ENCODE assay signal across 10 cellular contexts in genomic region chr19:40721140-40721486, GRCh38. TPM values are rescaled to one million over a fixed set of nuclear protein-coding genes. Genes with fewer than 3 reads are reported as not detected.
A peak's percentile ranks its signal among the peaks of the same experiment; 100 is the strongest.
DNase-seq lines count a peak whose midpoint lies in the region; ATAC-seq, FAIRE-seq and TF ChIP-seq lines count a peak whose summit lies in the region.
"Had no signal": no experiment of that assay in that cellular context is flagged by ENCODE, and none has a peak within 500 bp of the region (broad histone marks: within the 10 kb centered on the region; RNA-seq: fewer than 3 reads in every experiment).

No MANE protein-coding gene starts in this region.

- POLR2A ChIA-PET in activated CD4-positive, alpha-beta memory T cell treated with anti-CD3 and anti-CD28 coated beads, Interleukin-2, amount 10 ng/mL, durations not matched to agents 7 days and 5 days (lab: Charles Lee), result no interaction called here

- no peaks in the 10 kb centered on the region for H3K27me3 Mint-ChIP-seq in activated CD4-positive, alpha-beta memory T cell treated with anti-CD3 and anti-CD28 coated beads, Interleukin-2, amount 10 ng/mL, durations not matched to agents 7 days and 5 days

- H3K9me3 ChIP-seq in heart left ventricle (no peaks in the 10 kb centered on the region), fibroblast of lung (ENCODE audit: control insufficient read depth, insufficient read depth, low read depth, low read length) (no peaks in the 10 kb centered on the region), osteoblast (ENCODE audit: low read depth, low read length) (no peaks in the 10 kb centered on the region), vagina (no peaks in the 10 kb centered on the region)

- H3K27me3 ChIP-seq in heart left ventricle, result no peaks in the 10 kb centered on the region
- no peaks in the 10 kb centered on the region for H3K27me3 ChIP-seq in fibroblast of lung (ENCODE audit: control insufficient read depth, insufficient read depth, low read length)
- no peaks in the 10 kb centered on the region for H3K27me3 ChIP-seq in osteoblast (ENCODE audit: insufficient read depth, low read length)
- H3K27me3 ChIP-seq in vagina, result no peaks in the 10 kb centered on the region

- H3K9me3 Mint-ChIP-seq in activated CD4-positive, alpha-beta memory T cell treated with anti-CD3 and anti-CD28 coated beads, Interleukin-2, amount 10 ng/mL, durations not matched to agents 7 days and 5 days, result no peaks in the 10 kb centered on the region

- intact Hi-C loops in heart left ventricle (cut with DNase I) (no loop called here), left ventricle myocardium superior (cut with micrococcal nuclease) (no loop called here), vagina (cut with DNase I) (no loop called here)

- H2AFZ ChIP-seq in fibroblast of lung (ENCODE audit: low read length), result no peak overlapping the region
- H2AFZ ChIP-seq in osteoblast (ENCODE audit: low read length), result no peak overlapping the region

- H3K36me3 ChIP-seq in heart left ventricle (peaks cover 4 to 35% (median 26%) of the 10 kb centered on the region in 9 donors), fibroblast of lung (ENCODE audit: control insufficient read depth, insufficient read depth, low read length) (peaks cover under 1% of the 10 kb centered on the region), osteoblast (ENCODE audit: insufficient read depth, low read length) (peaks cover 19% of the 10 kb centered on the region), vagina (peaks cover 0 to 26% of the 10 kb centered on the region in 2 donors)

- TF ChIP-seq POLR2A in heart left ventricle (IDR thresholded peaks at IDR 0.05) (no peak), vagina (IDR thresholded peaks at IDR 0.05) (no peak)

- H3K4me3 ChIP-seq in heart left ventricle (peak overlapping the region in 9 of 12 donors; percentile 13 to 98 (median 84)), fibroblast of lung (replicated peaks in 1 of 4; ENCODE audit: control extremely low read depth in 1 of 4, insufficient read depth in 1 of 4, low read depth in 3 of 4, low read length in 4 of 4) (peak overlapping the region in 3 of 4 experiments; percentile 26 to 94 (median 85)), osteoblast (ENCODE audit: insufficient read depth, low read length) (no peak overlapping the region), vagina (peak overlapping the region; percentile 63 to 92)

- no peak overlapping the region for H3K27ac Mint-ChIP-seq in activated CD4-positive, alpha-beta memory T cell treated with anti-CD3 and anti-CD28 coated beads, Interleukin-2, amount 10 ng/mL, durations not matched to agents 7 days and 5 days

- H3K79me2 ChIP-seq in fibroblast of lung (ENCODE audit: control insufficient read depth, insufficient read depth, low read length), result peaks cover 56% of the 10 kb centered on the region
- H3K79me2 ChIP-seq in osteoblast (ENCODE audit: insufficient read depth, low read length), result peaks cover 80% of the 10 kb centered on the region

- H3K36me3 Mint-ChIP-seq in activated CD4-positive, alpha-beta memory T cell treated with anti-CD3 and anti-CD28 coated beads, Interleukin-2, amount 10 ng/mL, durations not matched to agents 7 days and 5 days (ENCODE audit: low read depth), result peaks cover 33% of the 10 kb centered on the region

- H3K4me1 Mint-ChIP-seq in activated CD4-positive, alpha-beta memory T cell treated with anti-CD3 and anti-CD28 coated beads, Interleukin-2, amount 10 ng/mL, durations not matched to agents 7 days and 5 days, result peaks cover 58% of the 10 kb centered on the region

- 85 to 95% (median 90%) methylated on average over 6 of the region's 6 CpGs for WGBS in heart left ventricle, 4 donors

- TF ChIP-seq CTCF in heart left ventricle (IDR thresholded peaks at IDR 0.05) (no peak), fibroblast of lung (conservative IDR thresholded peaks at IDR 0.05 in 1 of 2, IDR thresholded peaks at IDR 0.05 in 1 of 2; ENCODE audit: low read depth in 1 of 2, low read length in 2 of 2) (no peak), osteoblast (IDR thresholded peaks at IDR 0.05; ENCODE audit: extremely low read depth, low read depth, low read length) (no peak), vagina (IDR thresholded peaks at IDR 0.05) (no peak), D721Med (IDR thresholded peaks at IDR 0.05; ENCODE audit: insufficient read depth, missing control alignments) (no peak)

- H3K27ac ChIP-seq in heart left ventricle (peak overlapping the region; percentile 70 to 99 (median 97)), fibroblast of lung (ENCODE audit: insufficient read depth, low read length) (peak overlapping the region; percentile 43), osteoblast (ENCODE audit: low read depth, low read length) (peak overlapping the region; percentile 56), vagina (peak overlapping the region; percentile 99)

- H3K4me1 ChIP-seq in heart left ventricle (peaks cover 6 to 64% (median 45%) of the 10 kb centered on the region in 12 donors), fibroblast of lung (ENCODE audit: control insufficient read depth, extremely low read depth, insufficient read depth, low read length) (peaks cover 8% of the 10 kb centered on the region), osteoblast (ENCODE audit: insufficient read depth, low read length) (peaks cover 39% of the 10 kb centered on the region), vagina (peaks cover 76% of the 10 kb centered on the region)

- CTCF ChIA-PET in activated CD4-positive, alpha-beta memory T cell treated with anti-CD3 and anti-CD28 coated beads, Interleukin-2, amount 10 ng/mL, durations not matched to agents 7 days and 5 days (lab: Charles Lee), result interaction anchor here (0.7 to 1.5 kb wide), 2 partner anchors 34 to 77 kb away, joined by 3 read pairs; partner anchors contain the start of gene EGLN2

- H4K20me1 ChIP-seq in fibroblast of lung (ENCODE audit: control insufficient read depth, extremely low read depth, insufficient read depth, low read length) (no peaks in the 10 kb centered on the region), osteoblast (ENCODE audit: insufficient read depth, low read length) (peaks cover 15% of the 10 kb centered on the region)

- no peak for FAIRE-seq in D721Med (lab: Jason Lieb, UNC)

- H3K4me2 ChIP-seq in fibroblast of lung (ENCODE audit: extremely low read depth, insufficient read depth, low read length) (peak overlapping the region; percentile 49), osteoblast (ENCODE audit: insufficient read depth, low read length) (peak overlapping the region; percentile 77)

- ATAC-seq in heart left ventricle (no peak), left ventricle myocardium superior (no peak), GM19324 (IDR thresholded peaks at IDR 0.05; ENCODE audit: low FRiP score, unreplicated experiment) (no peak)
- ATAC-seq: Panc1 had no signal

- DNase-seq in heart left ventricle (peak in 1 of 5 donors; percentile 33), left ventricle myocardium superior (no peak), fibroblast of lung (ENCODE audit: low read depth in 2 of 2) (no peak), osteoblast (ENCODE audit: insufficient read length, low spot score, missing footprints) (peak; percentile 63), vagina (ENCODE audit: extremely low spot score in 2 of 2) (no peak), D721Med (ENCODE audit: insufficient read length, low spot score) (no peak)
- no peak for DNase-seq in activated CD4-positive, alpha-beta memory T cell treated with anti-CD3 and anti-CD28 coated beads, Interleukin-2, amount 10 ng/mL, durations not matched to agents 7 days and 5 days
- DNase-seq: NCI-H1417 had no signal

- H3K4me3 Mint-ChIP-seq in activated CD4-positive, alpha-beta memory T cell treated with anti-CD3 and anti-CD28 coated beads, Interleukin-2, amount 10 ng/mL, durations not matched to agents 7 days and 5 days, result no peak overlapping the region

- no peak overlapping the region for H3K9ac ChIP-seq in fibroblast of lung (ENCODE audit: insufficient read depth, low read length)

RNA-seq across cellular contexts. Expression of gene ITPKC, which starts 4.2 kb away (rescaled TPM):
- total RNA-seq in heart left ventricle (10 to 100 TPM in 3 of 9 donors, 1 to 10 TPM in 6; 6.9 to 27.3 (median 8.9) TPM), left ventricle myocardium superior (12.8 TPM), fibroblast of lung (19.5 and 23.1 TPM in 2 replicates), osteoblast (9.8 and 10.0 TPM in 2 replicates), vagina (92.6 TPM)
- polyA plus RNA-seq in heart left ventricle (10 to 100 TPM; 13.0 to 22.7 TPM), fibroblast of lung (6.5 TPM in 2 replicates)
- polyA plus RNA-seq in fibroblast of lung (2012), result 10.3 and 10.6 TPM in 2 replicates
- polyA minus RNA-seq in fibroblast of lung (ENCODE audit: low replicate concordance), result 15.2 and 15.5 TPM in 2 replicates
- total RNA-seq in activated CD4-positive, alpha-beta memory T cell treated with anti-CD3 and anti-CD28 coated beads, Interleukin-2, amount 10 ng/mL, durations not matched to agents 7 days and 5 days, result 1 to 10 TPM; 6.6 to 6.8 TPM

RNA-seq across cellular contexts. Expression of gene COQ8B, which starts 4.4 kb away (rescaled TPM):
- total RNA-seq in heart left ventricle (10 to 100 TPM; 18.2 to 49.7 (median 27.8) TPM), left ventricle myocardium superior (34.6 TPM), fibroblast of lung (28.0 and 43.4 TPM in 2 replicates), osteoblast (32.9 and 34.2 TPM in 2 replicates), vagina (51.1 TPM)
- polyA plus RNA-seq in heart left ventricle (10 to 100 TPM; 25.1 to 38.3 TPM), fibroblast of lung (13.7 and 16.7 TPM in 2 replicates)
- 17.2 and 24.4 TPM in 2 replicates for polyA plus RNA-seq in fibroblast of lung (2012)
- 26.2 and 28.8 TPM in 2 replicates for polyA minus RNA-seq in fibroblast of lung (ENCODE audit: low replicate concordance)
- total RNA-seq in activated CD4-positive, alpha-beta memory T cell treated with anti-CD3 and anti-CD28 coated beads, Interleukin-2, amount 10 ng/mL, durations not matched to agents 7 days and 5 days, result 10 to 100 TPM; 32.5 to 37.7 TPM

RNA-seq across cellular contexts. Expression of gene ACTMAP, which starts 29.2 kb away (rescaled TPM):
- total RNA-seq in heart left ventricle (10 to 100 TPM in 3 of 9 donors, 1 to 10 TPM in 6; 4.2 to 11.1 (median 8.6) TPM), left ventricle myocardium superior (6.7 TPM), fibroblast of lung (0.51 and 1.8 TPM in 2 replicates), osteoblast (1.1 and 1.5 TPM in 2 replicates), vagina (2.2 TPM)
- polyA plus RNA-seq in heart left ventricle (1 to 10 TPM; 4.5 to 7.7 TPM), fibroblast of lung (2.2 and 2.5 TPM in 2 replicates)
- 4.7 and 5.7 TPM in 2 replicates for polyA plus RNA-seq in fibroblast of lung (2012)
- polyA minus RNA-seq in fibroblast of lung (ENCODE audit: low replicate concordance), result 11.6 and 15.6 TPM in 2 replicates
- 10 to 100 TPM; 18.1 to 18.8 TPM for total RNA-seq in activated CD4-positive, alpha-beta memory T cell treated with anti-CD3 and anti-CD28 coated beads, Interleukin-2, amount 10 ng/mL, durations not matched to agents 7 days and 5 days

RNA-seq across cellular contexts. Expression of gene SNRPA, which starts 29.9 kb away (rescaled TPM):
- total RNA-seq in heart left ventricle (10 to 100 TPM; 22.5 to 50.2 (median 31.6) TPM), left ventricle myocardium superior (41.6 TPM), fibroblast of lung (22.1 and 41.9 TPM in 2 replicates), osteoblast (20.6 and 32.1 TPM in 2 replicates), vagina (72.7 TPM)
- polyA plus RNA-seq in heart left ventricle (10 to 100 TPM; 23.5 to 32.3 TPM), fibroblast of lung (74.4 and 134 TPM in 2 replicates)
- 54.5 and 108 TPM in 2 replicates for polyA plus RNA-seq in fibroblast of lung (2012)
- polyA minus RNA-seq in fibroblast of lung (ENCODE audit: low replicate concordance), result 179 and 323 TPM in 2 replicates
- 100 to 1,000 TPM; 145 to 151 TPM for total RNA-seq in activated CD4-positive, alpha-beta memory T cell treated with anti-CD3 and anti-CD28 coated beads, Interleukin-2, amount 10 ng/mL, durations not matched to agents 7 days and 5 days

RNA-seq across cellular contexts. Expression of gene NUMBL, which starts 30.7 kb away (rescaled TPM):
- total RNA-seq in heart left ventricle (10 to 100 TPM in 5 of 9 donors, 1 to 10 TPM in 4; 7.3 to 29.1 (median 10.6) TPM), left ventricle myocardium superior (16.9 TPM), fibroblast of lung (30.6 and 33.4 TPM in 2 replicates), osteoblast (26.8 and 27.7 TPM in 2 replicates), vagina (66.0 TPM)
- polyA plus RNA-seq in heart left ventricle (10 to 100 TPM in 1 of 2 donors, 1 to 10 TPM in 1; 8.4 to 11.7 TPM), fibroblast of lung (26.2 and 28.2 TPM in 2 replicates)
- 39.8 TPM in 2 replicates for polyA plus RNA-seq in fibroblast of lung (2012)
- polyA minus RNA-seq in fibroblast of lung (ENCODE audit: low replicate concordance), result 45.4 and 48.6 TPM in 2 replicates
- total RNA-seq in activated CD4-positive, alpha-beta memory T cell treated with anti-CD3 and anti-CD28 coated beads, Interleukin-2, amount 10 ng/mL, durations not matched to agents 7 days and 5 days, result 1 to 10 TPM; 4.8 to 5.8 TPM

Comparison
In these comparisons a context has a peak if more than half of its experiments do, and no peak if none do; other contexts are left out.
1. H3K27ac ChIP-seq: peak in every context shown above with its lines; median percentile 99 in vagina; 97 in heart left ventricle; 56 in osteoblast; 43 in fibroblast of lung.